ENCODE assay signal across 14 cellular contexts in genomic region chr10:1535337-1535957, GRCh38.
DNase-seq lines count a peak whose midpoint lies in the region; ATAC-seq and TF ChIP-seq lines count a peak whose summit lies in the region.
"Had no signal": no experiment of that assay in that cellular context is flagged by ENCODE, and none has a peak within 500 bp of the region (broad histone marks: within the 10 kb centered on the region; RNA-seq: fewer than 3 reads in every experiment).

No MANE protein-coding gene starts in this region.

- no peaks in the 10 kb centered on the region for H3K4me1 Mint-ChIP-seq in HFFc6 (ENCODE audit: low read depth)
- H3K4me1 Mint-ChIP-seq: B cell; CD4-positive, alpha-beta memory T cell had no signal

- H3K23ac ChIP-seq in mesendoderm (ENCODE audit: low read length), result peak overlapping the region; percentile 9

- H3K79me2 ChIP-seq in mesendoderm (ENCODE audit: control insufficient read depth, insufficient read depth, low read length), result no peaks in the 10 kb centered on the region

- H3K4me2 ChIP-seq in mesendoderm (ENCODE audit: low read length), result no peak overlapping the region

- no peak overlapping the region for H4K8ac ChIP-seq in mesendoderm (ENCODE audit: low read depth, low read length)

- no peak overlapping the region for H2AK5ac ChIP-seq in mesendoderm (ENCODE audit: low read length)

- no peak overlapping the region for H3K4ac ChIP-seq in mesendoderm (ENCODE audit: low read depth, low read length)

- no peak for TF ChIP-seq CTCF in upper lobe of right lung (IDR thresholded peaks at IDR 0.05)
- TF ChIP-seq CTCF in HFFc6 (IDR thresholded peaks at IDR 0.05), result no peak

- no peaks in the 10 kb centered on the region for H3K9me3 ChIP-seq in upper lobe of right lung

- H3K27ac Mint-ChIP-seq in HFFc6, result no peak overlapping the region
- H3K27ac Mint-ChIP-seq: B cell had no signal

- no peak overlapping the region for H2BK5ac ChIP-seq in mesendoderm (ENCODE audit: low read length)

- H3K4me3 ChIP-seq in mesendoderm (ENCODE audit: low read length) (no peak overlapping the region), upper lobe of right lung (no peak overlapping the region)

- H2BK15ac ChIP-seq in mesendoderm (replicated peaks; ENCODE audit: low read depth), result no peak overlapping the region

- no peaks in the 10 kb centered on the region for H3K79me1 ChIP-seq in mesendoderm (ENCODE audit: low read length)

- H3K4me1 ChIP-seq in mesendoderm (ENCODE audit: control insufficient read depth, low read depth, low read length) (no peaks in the 10 kb centered on the region), upper lobe of right lung (no peaks in the 10 kb centered on the region)

- WGBS in mesendoderm (ENCODE audit: extremely low coverage, insufficient coverage, low lambda C conversion rate), result no CpG with 5 or more reads among the region's 22 CpGs

- H4K5ac ChIP-seq in mesendoderm (ENCODE audit: low read length), result no peak overlapping the region

- H3K9ac ChIP-seq in mesendoderm (ENCODE audit: low read length), result no peak overlapping the region

- peaks cover 68% of the 10 kb centered on the region for H3K9me3 Mint-ChIP-seq in HFFc6
- H3K9me3 Mint-ChIP-seq: CD4-positive, alpha-beta memory T cell had no signal

- no peak overlapping the region for H3K4me3 Mint-ChIP-seq in HFFc6
- H3K4me3 Mint-ChIP-seq: B cell; CD4-positive, alpha-beta memory T cell had no signal

- ATAC-seq in upper lobe of right lung (no peak), GM18517 (IDR thresholded peaks at IDR 0.05; ENCODE audit: unreplicated experiment) (no peak)

- no peaks in the 10 kb centered on the region for H3K36me3 ChIP-seq in mesendoderm (ENCODE audit: control insufficient read depth, insufficient read depth, low read length)
- H3K36me3 ChIP-seq in upper lobe of right lung, result no peaks in the 10 kb centered on the region

- no peaks in the 10 kb centered on the region; the same call in 1 of the 2 replicates for H3K27me3 Mint-ChIP-seq in HFFc6 (ENCODE audit: insufficient read depth)

- no peak overlapping the region for H2BK120ac ChIP-seq in mesendoderm (ENCODE audit: low read depth, low read length)

- H3K27ac ChIP-seq in mesendoderm (ENCODE audit: low read depth, low read length), result no peak overlapping the region
- H3K27ac ChIP-seq in upper lobe of right lung, result no peak overlapping the region

- peaks cover 4% of the 10 kb centered on the region for H3K36me3 Mint-ChIP-seq in HFFc6 (ENCODE audit: low read depth)
- H3K36me3 Mint-ChIP-seq: CD4-positive, alpha-beta memory T cell had no signal

- DNase-seq in mesendoderm, result no peak
- peak; percentile 71 for DNase-seq in posterior vena cava (ENCODE audit: low spot score)
- DNase-seq in upper lobe of right lung, result peak; percentile 40
- DNase-seq in activated CD8-positive, alpha-beta memory T cell treated with anti-CD3 and anti-CD28 coated beads, Interleukin-2, amount 50 U/mL, for 4 hours, result no peak
- no peak for DNase-seq in HFFc6
- DNase-seq: C1 segment of cervical spinal cord; CD4-positive, alpha-beta memory T cell; DMS79; EL; HCEC 1CT; IMR-90 had no signal

- no peak overlapping the region for H3K18ac ChIP-seq in mesendoderm (ENCODE audit: low read length)

- no peak overlapping the region for H3K56ac ChIP-seq in mesendoderm (ENCODE audit: low read length)

- H3K27me3 ChIP-seq in mesendoderm (ENCODE audit: insufficient read depth, low read length, poor library complexity) (no peaks in the 10 kb centered on the region), upper lobe of right lung (no peaks in the 10 kb centered on the region)

- intact Hi-C loops in posterior vena cava (cut with DNase I) (no loop called here), upper lobe of right lung (cut with DNase I) (no loop called here)

TF ChIP-seq in PFSK-1, 5 proteins besides CTCF, POLR2A, EP300 and RAD21:
- TF ChIP-seq TAF1 (IDR thresholded peaks at IDR 0.05; ENCODE audit: borderline replicate concordance, insufficient read depth, low read length), result no peak
- TF ChIP-seq POLR2AphosphoS5 (IDR thresholded peaks at IDR 0.05; ENCODE audit: low read depth, low read length), result peak; percentile 37; the same call in 1 of the 2 replicates
- TF ChIP-seq SIN3A (IDR thresholded peaks at IDR 0.05; ENCODE audit: borderline replicate concordance, insufficient read depth, low read length), result no peak

Comparison
In these comparisons a context has a peak if more than half of its experiments do, and no peak if none do; other contexts are left out.
1. DNase-seq: peak in posterior vena cava (single experiment) and upper lobe of right lung (single experiment); none in mesendoderm (single experiment), activated CD8-positive, alpha-beta memory T cell treated with anti-CD3 and anti-CD28 coated beads, Interleukin-2, amount 50 U/mL, for 4 hours (single experiment) and HFFc6 (single experiment).